ENCODE assay signal across 8 cellular contexts in genomic region chr22:19361501-19362103, GRCh38.
DNase-seq lines count a peak whose midpoint lies in the region; ATAC-seq and TF ChIP-seq lines count a peak whose summit lies in the region.
"Had no signal": no experiment of that assay in that cellular context is flagged by ENCODE, and none has a peak within 500 bp of the region (broad histone marks: within the 10 kb centered on the region; RNA-seq: fewer than 3 reads in every experiment).

No MANE protein-coding gene starts in this region.

- H3K27ac Mint-ChIP-seq in stimulated activated naive B cell treated with anti-CD40 and anti-IgM and Interleukin-4, amounts not matched to agents 10 μg/mL and 1 μg/mL and 100 μg/mL, for 72 hours = peak overlapping the region; percentile 90

- intact Hi-C loops in posterior vena cava (cut with DNase I) (no loop called here), PC-9 (cut with micrococcal nuclease; ENCODE audit: unreplicated experiment) (no loop called here)

- POLR2A ChIA-PET in PC-9 (lab: Charles Lee; ENCODE audit: unreplicated experiment) = no interaction called here

- peaks cover 4 to 7% of the 10 kb centered on the region in 2 donors for H3K9me3 Mint-ChIP-seq in stimulated activated naive B cell treated with anti-CD40 and anti-IgM and Interleukin-4, amounts not matched to agents 10 μg/mL and 1 μg/mL and 100 μg/mL, for 72 hours

- H3K36me3 Mint-ChIP-seq in stimulated activated naive B cell treated with anti-CD40 and anti-IgM and Interleukin-4, amounts not matched to agents 10 μg/mL and 1 μg/mL and 100 μg/mL, for 72 hours = peaks cover 73 to 78% of the 10 kb centered on the region in 2 donors

- H3K4me3 Mint-ChIP-seq in stimulated activated naive B cell treated with anti-CD40 and anti-IgM and Interleukin-4, amounts not matched to agents 10 μg/mL and 1 μg/mL and 100 μg/mL, for 72 hours = peak overlapping the region; percentile 52 to 62

- ATAC-seq in GM19025 (IDR thresholded peaks at IDR 0.05; ENCODE audit: low read depth, unreplicated experiment) (peak; percentile 76), HG02870 (IDR thresholded peaks at IDR 0.05; ENCODE audit: unreplicated experiment) (peak; percentile 89)
- peak; percentile 98 for ATAC-seq in stimulated activated naive B cell treated with anti-CD40 and anti-IgM and Interleukin-4, amounts not matched to agents 10 μg/mL and 1 μg/mL and 100 μg/mL, for 72 hours (replicated peaks)

- peaks cover 62% of the 10 kb centered on the region for H3K36me3 ChIP-seq in OCI-LY1 (ENCODE audit: insufficient read depth, low read length)
- H3K36me3 ChIP-seq in PC-9 (ENCODE audit: low read depth) = no peaks in the 10 kb centered on the region
- peaks cover 47% of the 10 kb centered on the region for H3K36me3 ChIP-seq in MG63

- H3F3A ChIP-seq in OCI-LY1 (ENCODE audit: insufficient read depth, low read length) (no peaks in the 10 kb centered on the region), PC-9 (ENCODE audit: insufficient read depth, low read depth) (no peaks in the 10 kb centered on the region)

- H3K4me1 ChIP-seq in OCI-LY1 (ENCODE audit: insufficient read depth, low read length, severe bottlenecking) = peaks cover 15% of the 10 kb centered on the region
- H3K4me1 ChIP-seq in PC-9 (replicated peaks; ENCODE audit: insufficient read depth) = no peaks in the 10 kb centered on the region

- H3K4me2 ChIP-seq in OCI-LY1 (ENCODE audit: low read length) (no peak overlapping the region), PC-9 (no peak overlapping the region)

- H3K9me2 ChIP-seq in OCI-LY1 (ENCODE audit: low read depth, low read length) (no peaks in the 10 kb centered on the region), PC-9 (ENCODE audit: insufficient read depth) (no peaks in the 10 kb centered on the region)

- peaks cover 49 to 71% of the 10 kb centered on the region in 2 donors for H3K4me1 Mint-ChIP-seq in stimulated activated naive B cell treated with anti-CD40 and anti-IgM and Interleukin-4, amounts not matched to agents 10 μg/mL and 1 μg/mL and 100 μg/mL, for 72 hours

- H3K79me2 ChIP-seq in OCI-LY1 (ENCODE audit: insufficient read depth, low read length) (no peaks in the 10 kb centered on the region), PC-9 (ENCODE audit: low read depth) (no peaks in the 10 kb centered on the region)

- no TSS peak for BruUV-seq in PC-9 (replicated peaks; lab: Mats Ljungman, UMichigan)

- TF ChIP-seq CTCF in OCI-LY1 (IDR thresholded peaks at IDR 0.05; ENCODE audit: low read length) (no peak), PC-9 (conservative IDR thresholded peaks at IDR 0.05) (no peak)

- H3K9me3 ChIP-seq in OCI-LY1 (ENCODE audit: low read length) (no peaks in the 10 kb centered on the region), PC-9 (ENCODE audit: insufficient read depth, low read depth) (no peaks in the 10 kb centered on the region), MG63 (no peaks in the 10 kb centered on the region)

- no peaks in the 10 kb centered on the region for H4K20me1 ChIP-seq in OCI-LY1 (ENCODE audit: insufficient read depth, low read length)
- no peaks in the 10 kb centered on the region for H4K20me1 ChIP-seq in PC-9 (ENCODE audit: insufficient read depth)

- H3K27me3 Mint-ChIP-seq in stimulated activated naive B cell treated with anti-CD40 and anti-IgM and Interleukin-4, amounts not matched to agents 10 μg/mL and 1 μg/mL and 100 μg/mL, for 72 hours = no peaks in the 10 kb centered on the region

- CTCF ChIA-PET in PC-9 (lab: Charles Lee) = no interaction called here

- peak overlapping the region; percentile 39 for H3K27ac ChIP-seq in OCI-LY1 (ENCODE audit: low read depth, low read length, poor library complexity, severe bottlenecking)
- no peak overlapping the region for H3K27ac ChIP-seq in PC-9

- peak; percentile 60 for DNase-seq in stimulated activated naive B cell treated with anti-CD40 and anti-IgM and Interleukin-4, amounts not matched to agents 10 μg/mL and 1 μg/mL and 100 μg/mL, for 72 hours
- DNase-seq in posterior vena cava (ENCODE audit: low spot score) (no peak), PC-9 (no peak), MG63 (no peak)
- DNase-seq: NCI-H524 had no signal

- H3K9ac ChIP-seq in OCI-LY1 (ENCODE audit: low read length) = no peak overlapping the region

- H3K27me3 ChIP-seq in OCI-LY1 (ENCODE audit: insufficient read depth, low read length) (no peaks in the 10 kb centered on the region), PC-9 (ENCODE audit: insufficient read depth, low read depth) (no peaks in the 10 kb centered on the region), MG63 (no peaks in the 10 kb centered on the region)

- H3K4me3 ChIP-seq in OCI-LY1 (ENCODE audit: low read depth, low read length, poor library complexity, severe bottlenecking) = no peak overlapping the region
- H3K4me3 ChIP-seq in PC-9 = no peak overlapping the region
- H3K4me3 ChIP-seq in MG63 = no peak overlapping the region

- H2AFZ ChIP-seq in OCI-LY1 (ENCODE audit: low read length) = no peak overlapping the region
- H2AFZ ChIP-seq in PC-9 = no peak overlapping the region
